ENCODE assay signal across 1 cellular context in genomic region chr15:95840004-95840403, GRCh38.
TF ChIP-seq lines count a peak whose summit lies in the region.

No MANE protein-coding gene starts in this region.

TF ChIP-seq in SK-N-SH treated with all-trans-retinoic acid at 6 μM for 48 hours, 23 proteins besides CTCF, POLR2A, EP300 and RAD21 (continued from another document):
- TF ChIP-seq PATZ1 (CRISPR knock-in tag; IDR thresholded peaks at IDR 0.05; ENCODE audit: borderline replicate concordance) (no peak), BACH2 (CRISPR knock-in tag; IDR thresholded peaks at IDR 0.05; ENCODE audit: borderline replicate concordance) (no peak), RARB (CRISPR knock-in tag; IDR thresholded peaks at IDR 0.05) (no peak), ZNF70 (CRISPR knock-in tag; IDR thresholded peaks at IDR 0.05) (no peak), ESRRG (CRISPR knock-in tag; IDR thresholded peaks at IDR 0.05) (no peak), POU6F1 (CRISPR knock-in tag; IDR thresholded peaks at IDR 0.05; ENCODE audit: borderline replicate concordance, low read depth) (no peak), OSR1 (CRISPR knock-in tag; IDR thresholded peaks at IDR 0.05) (no peak), ZC3H10 (CRISPR knock-in tag; IDR thresholded peaks at IDR 0.05) (no peak), ISL1 (CRISPR knock-in tag; IDR thresholded peaks at IDR 0.05) (no peak), ARNTL (CRISPR knock-in tag; IDR thresholded peaks at IDR 0.05; ENCODE audit: borderline replicate concordance, low read depth) (no peak), TCF4 (CRISPR knock-in tag; IDR thresholded peaks at IDR 0.05; ENCODE audit: borderline replicate concordance) (no peak), ZNF565 (CRISPR knock-in tag; conservative IDR thresholded peaks at IDR 0.05; ENCODE audit: low read depth) (no peak)
